ENCODE assay signal across 9 cellular contexts in genomic region chr4:105306158-105306781, GRCh38.
DNase-seq lines count a peak whose midpoint lies in the region; ATAC-seq, FAIRE-seq and TF ChIP-seq lines count a peak whose summit lies in the region.
"Had no signal": no experiment of that assay in that cellular context is flagged by ENCODE, and none has a peak within 500 bp of the region (broad histone marks: within the 10 kb centered on the region; RNA-seq: fewer than 3 reads in every experiment).

No MANE protein-coding gene starts in this region.

- H3K27me3 ChIP-seq in OCI-LY3 (ENCODE audit: low read depth, low read length): no peaks in the 10 kb centered on the region
- H3K27me3 ChIP-seq in brain microvascular endothelial cell (replicated peaks): no peaks in the 10 kb centered on the region
- no peaks in the 10 kb centered on the region for H3K27me3 ChIP-seq in MG63

- no peaks in the 10 kb centered on the region for H3K79me2 ChIP-seq in OCI-LY3 (ENCODE audit: low read length)

- FAIRE-seq in GM12892 (lab: Jason Lieb, UNC): peak; percentile 98
- FAIRE-seq: endothelial cell of umbilical vein had no signal

- H3K4me2 ChIP-seq in OCI-LY3 (ENCODE audit: low read length): peak overlapping the region; percentile 96

- peak overlapping the region; percentile 63 for H3K4me3 ChIP-seq in OCI-LY3 (ENCODE audit: low read length)
- no peak overlapping the region for H3K4me3 ChIP-seq in brain microvascular endothelial cell (ENCODE audit: low read depth, low read length)
- no peak overlapping the region for H3K4me3 ChIP-seq in MG63

- DNase-seq in GM12892 (ENCODE audit: insufficient read length) (peak; percentile 20), brain microvascular endothelial cell (peak; percentile 40), MG63 (no peak), amygdala (lab: John Stamatoyannopoulos, UW) (no peak), DMS 273 treated with DMSO at 0.1 percent for 48 hours (lab: John Stamatoyannopoulos, UW) (no peak)
- DNase-seq in stimulated activated effector memory CD8-positive, alpha-beta T cell treated with anti-CD3 and anti-CD28 coated beads, Interleukin-12 subunit alpha, Interleukin-12 subunit beta, amount 100 ng/mL, for 72 hours (ENCODE audit: low spot score in 2 of 2): peak; percentile 34 to 83

- peaks cover 22% of the 10 kb centered on the region for H3K4me1 ChIP-seq in OCI-LY3 (ENCODE audit: low read length)

- peak overlapping the region; percentile 63 for H3K9ac ChIP-seq in OCI-LY3 (ENCODE audit: low read length)

- TF ChIP-seq CTCF in OCI-LY3 (IDR thresholded peaks at IDR 0.05; ENCODE audit: low read depth, low read length) (no peak), brain microvascular endothelial cell (IDR thresholded peaks at IDR 0.05; ENCODE audit: low read depth, low read length, missing control alignments) (no peak)

- H3K4me3 Mint-ChIP-seq in stimulated activated effector memory CD8-positive, alpha-beta T cell treated with anti-CD3 and anti-CD28 coated beads, Interleukin-12 subunit alpha, Interleukin-12 subunit beta, amount 100 ng/mL, for 72 hours: peak overlapping the region; percentile 18

- no peaks in the 10 kb centered on the region for H4K20me1 ChIP-seq in OCI-LY3 (ENCODE audit: insufficient read depth, low read length)

- H3K9me3 ChIP-seq in OCI-LY3 (ENCODE audit: insufficient read depth, low read length) (peaks cover 8% of the 10 kb centered on the region), MG63 (no peaks in the 10 kb centered on the region)

- peaks cover 33% of the 10 kb centered on the region for H3K4me1 Mint-ChIP-seq in stimulated activated effector memory CD8-positive, alpha-beta T cell treated with anti-CD3 and anti-CD28 coated beads, Interleukin-12 subunit alpha, Interleukin-12 subunit beta, amount 100 ng/mL, for 72 hours

- H3K36me3 ChIP-seq in OCI-LY3 (replicated peaks; ENCODE audit: low read depth, low read length) (peaks cover 7% of the 10 kb centered on the region), brain microvascular endothelial cell (replicated peaks) (no peaks in the 10 kb centered on the region), MG63 (no peaks in the 10 kb centered on the region)

- in situ Hi-C loops in brain microvascular endothelial cell (cut with HindIII; ENCODE audit: low pct_ligation_motif_present, low sequenced_read_pairs): no loop called here

- peak overlapping the region; percentile 87 for H3K27ac Mint-ChIP-seq in stimulated activated effector memory CD8-positive, alpha-beta T cell treated with anti-CD3 and anti-CD28 coated beads, Interleukin-12 subunit alpha, Interleukin-12 subunit beta, amount 100 ng/mL, for 72 hours

- no peak for TF ChIP-seq POLR2A in GM12892 (IDR thresholded peaks at IDR 0.05; ENCODE audit: low read depth, low read length)

- peak; percentile 90 for ATAC-seq in GM21717 (IDR thresholded peaks at IDR 0.05; ENCODE audit: unreplicated experiment)
- ATAC-seq in stimulated activated effector memory CD8-positive, alpha-beta T cell treated with anti-CD3 and anti-CD28 coated beads, Interleukin-12 subunit alpha, Interleukin-12 subunit beta, amount 100 ng/mL, for 72 hours: peak; percentile 93

- H3K27ac ChIP-seq in OCI-LY3 (ENCODE audit: low read length) (peak overlapping the region; percentile 96), brain microvascular endothelial cell (no peak overlapping the region)

- peaks cover 8% of the 10 kb centered on the region for H3K36me3 Mint-ChIP-seq in stimulated activated effector memory CD8-positive, alpha-beta T cell treated with anti-CD3 and anti-CD28 coated beads, Interleukin-12 subunit alpha, Interleukin-12 subunit beta, amount 100 ng/mL, for 72 hours

- peaks cover 14% of the 10 kb centered on the region for H3K9me3 Mint-ChIP-seq in stimulated activated effector memory CD8-positive, alpha-beta T cell treated with anti-CD3 and anti-CD28 coated beads, Interleukin-12 subunit alpha, Interleukin-12 subunit beta, amount 100 ng/mL, for 72 hours

- no peak overlapping the region for H2AFZ ChIP-seq in OCI-LY3 (ENCODE audit: low read depth, low read length)

Comparison
In these comparisons a context has a peak if more than half of its experiments do, and no peak if none do; other contexts are left out.
1. DNase-seq: peak in GM12892 (single experiment), brain microvascular endothelial cell (single experiment) and stimulated activated effector memory CD8-positive, alpha-beta T cell treated with anti-CD3 and anti-CD28 coated beads, Interleukin-12 subunit alpha, Interleukin-12 subunit beta, amount 100 ng/mL, for 72 hours (2 of 2); none in MG63 (single experiment), amygdala (0 of 56) and DMS 273 treated with DMSO at 0.1 percent for 48 hours (single experiment).